9 cellular contexts compared by ENCODE assay signal in the genomic region with DNA sequence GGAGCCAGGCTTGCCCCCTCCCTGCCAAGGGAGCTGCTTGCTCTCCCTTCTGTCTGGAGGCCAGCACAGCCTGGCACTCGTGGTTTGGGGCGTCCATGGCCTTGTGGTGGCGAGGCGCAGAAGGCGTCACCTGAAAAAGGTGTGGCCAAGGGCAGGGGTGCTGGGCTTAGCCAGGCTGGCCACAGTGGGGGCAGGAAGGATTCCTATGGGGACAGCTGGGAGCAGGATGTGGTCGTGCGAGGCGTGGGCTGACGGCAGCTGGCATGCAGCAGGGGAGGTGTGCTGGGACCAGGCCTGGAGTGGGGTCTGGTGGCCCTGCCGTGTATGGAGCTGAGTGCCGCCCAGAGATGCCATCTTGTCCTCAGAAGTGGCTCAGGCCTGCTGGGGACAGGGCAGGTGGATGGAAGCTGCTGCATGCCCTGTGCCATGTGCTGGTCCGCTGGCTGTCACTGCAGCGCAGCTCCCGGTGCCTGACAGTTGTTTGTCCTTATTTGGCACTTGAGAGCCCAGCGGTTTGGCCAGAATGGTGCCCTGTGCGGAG. TPM values are rescaled to one million over a fixed set of nuclear protein-coding genes. Genes with fewer than 3 reads are reported as not detected.
DNase-seq lines count a peak whose midpoint lies in the region; ATAC-seq and TF ChIP-seq lines count a peak whose summit lies in the region.
"Had no signal": no experiment of that assay in that cellular context is flagged by ENCODE, and none has a peak within 500 bp of the region (broad histone marks: within the 10 kb centered on the region; RNA-seq: fewer than 3 reads in every experiment).

No MANE protein-coding gene starts in this region.

- H3K27ac ChIP-seq in breast epithelium = peak overlapping the region; percentile 56 to 81
- peak overlapping the region; percentile 88 to 94 (median 92) for H3K27ac ChIP-seq in right lobe of liver
- peak overlapping the region; percentile 71 for H3K27ac ChIP-seq in vagina

- no peaks in the 10 kb centered on the region for H3K36me3 ChIP-seq in breast epithelium
- H3K36me3 ChIP-seq in right lobe of liver = no peaks in the 10 kb centered on the region
- no peaks in the 10 kb centered on the region for H3K36me3 ChIP-seq in vagina

- H3K9me3 Mint-ChIP-seq in MCF 10A (ENCODE audit: unreplicated experiment) = no peaks in the 10 kb centered on the region
- H3K9me3 Mint-ChIP-seq in activated T-cell treated with anti-CD3 and anti-CD28 coated beads, Interleukin-2, amount 50 U/mL, for 72 hours = no peaks in the 10 kb centered on the region
- H3K9me3 Mint-ChIP-seq: brain had no signal

- no peak overlapping the region for H3K4me3 ChIP-seq in breast epithelium
- no peak overlapping the region for H3K4me3 ChIP-seq in right lobe of liver
- H3K4me3 ChIP-seq in vagina = no peak overlapping the region

- no TSS peak for BruUV-seq in MCF 10A (replicated peaks; lab: Mats Ljungman, UMichigan)

- no peaks in the 10 kb centered on the region for H3K27me3 ChIP-seq in breast epithelium
- no peaks in the 10 kb centered on the region for H3K27me3 ChIP-seq in right lobe of liver
- no peaks in the 10 kb centered on the region for H3K27me3 ChIP-seq in vagina

- H3K4me1 ChIP-seq in breast epithelium (no peaks in the 10 kb centered on the region), right lobe of liver (peaks cover 0 to 53% (median 27%) of the 10 kb centered on the region in 4 donors), vagina (peaks cover 81% of the 10 kb centered on the region)

- H3K27me3 Mint-ChIP-seq in MCF 10A (ENCODE audit: insufficient read depth, unreplicated experiment) = no peaks in the 10 kb centered on the region
- H3K27me3 Mint-ChIP-seq in activated T-cell treated with anti-CD3 and anti-CD28 coated beads, Interleukin-2, amount 50 U/mL, for 72 hours (ENCODE audit: low read depth) = no peaks in the 10 kb centered on the region

- CTCF ChIA-PET in MCF 10A (lab: Yijun Ruan, JAX) = interaction anchor here (0.7 to 1.5 kb wide), 3 partner anchors 14 to 703 kb away, joined by 3 to 7 read pairs (median 3); no protein-coding TSS in a partner anchor

- no peaks in the 10 kb centered on the region for H3K9me3 ChIP-seq in breast epithelium
- H3K9me3 ChIP-seq in right lobe of liver = no peaks in the 10 kb centered on the region
- H3K9me3 ChIP-seq in vagina = no peaks in the 10 kb centered on the region

- TF ChIP-seq POLR2A in breast epithelium (IDR thresholded peaks at IDR 0.05) = no peak
- no peak for TF ChIP-seq POLR2A in right lobe of liver (IDR thresholded peaks at IDR 0.05)
- TF ChIP-seq POLR2A in vagina (IDR thresholded peaks at IDR 0.05) = no peak

- DNase-seq in breast epithelium (ENCODE audit: low spot score in 2 of 2) (no peak), MCF 10A (ENCODE audit: unreplicated experiment) (no peak), right lobe of liver (no peak), vagina (ENCODE audit: extremely low spot score in 2 of 2) (no peak), occipital lobe (lab: John Stamatoyannopoulos, UW) (no peak), cerebellar nuclear complex (lab: John Stamatoyannopoulos, UW) (no peak)
- no peak for DNase-seq in activated T-cell treated with anti-CD3 and anti-CD28 coated beads, Interleukin-2, amount 50 U/mL, for 72 hours

- no peak overlapping the region for H3K4me3 Mint-ChIP-seq in MCF 10A (ENCODE audit: unreplicated experiment)
- peak overlapping the region; percentile 77 to 82 for H3K4me3 Mint-ChIP-seq in activated T-cell treated with anti-CD3 and anti-CD28 coated beads, Interleukin-2, amount 50 U/mL, for 72 hours
- H3K4me3 Mint-ChIP-seq: brain had no signal

- POLR2A ChIA-PET in MCF 10A (lab: Yijun Ruan, JAX) = interaction anchor here (1.8 kb wide), 1 partner anchor 16 kb away, joined by 5 read pairs; no protein-coding TSS in a partner anchor

- H3K27ac Mint-ChIP-seq in MCF 10A (ENCODE audit: low read depth, unreplicated experiment) = no peak overlapping the region
- peak overlapping the region; percentile 52 for H3K27ac Mint-ChIP-seq in activated T-cell treated with anti-CD3 and anti-CD28 coated beads, Interleukin-2, amount 50 U/mL, for 72 hours

- peaks cover 30% of the 10 kb centered on the region for H3K36me3 Mint-ChIP-seq in MCF 10A (ENCODE audit: insufficient read depth, unreplicated experiment)
- peaks cover 6 to 15% of the 10 kb centered on the region in 2 donors for H3K36me3 Mint-ChIP-seq in activated T-cell treated with anti-CD3 and anti-CD28 coated beads, Interleukin-2, amount 50 U/mL, for 72 hours (ENCODE audit: insufficient read depth in 2 of 2)

- TF ChIP-seq CTCF in breast epithelium (IDR thresholded peaks at IDR 0.05) (no peak), MCF 10A (IDR thresholded peaks at IDR 0.05; ENCODE audit: unreplicated experiment) (no peak), right lobe of liver (IDR thresholded peaks at IDR 0.05) (no peak), vagina (IDR thresholded peaks at IDR 0.05) (no peak)

- peaks cover 52% of the 10 kb centered on the region for H3K4me1 Mint-ChIP-seq in MCF 10A (ENCODE audit: insufficient read depth, unreplicated experiment)
- H3K4me1 Mint-ChIP-seq in activated T-cell treated with anti-CD3 and anti-CD28 coated beads, Interleukin-2, amount 50 U/mL, for 72 hours (ENCODE audit: low read depth) = peaks cover 94% of the 10 kb centered on the region

- 64% methylated on average over 4 of the region's 16 CpGs for whole genome bisulfite sequencing in right lobe of liver (ENCODE audit: insufficient coverage, low coverage, low lambda C conversion rate, missing lambda C conversion rate)

- ATAC-seq in activated T-cell treated with anti-CD3 and anti-CD28 coated beads, Interleukin-2, amount 50 U/mL, for 72 hours (replicated peaks in 1 of 2) = no peak
- ATAC-seq in right lobe of liver (peak in 3 of 4 donors; percentile 2 to 4 (median 4)), GM19395 (IDR thresholded peaks at IDR 0.05; ENCODE audit: unreplicated experiment) (no peak)

- intact Hi-C loops in breast epithelium (cut with DNase I; ENCODE audit: low total_unique reads) = no loop called here
- intact Hi-C loops in MCF 10A (cut with micrococcal nuclease) = no loop called here
- intact Hi-C loops in right lobe of liver (cut with DNase I) = no loop called here
- intact Hi-C loops in vagina (cut with DNase I) = no loop called here

RNA-seq across cellular contexts. Expression of gene SH2B3, which starts 30.0 kb away (rescaled TPM):
- 10 to 100 TPM; 13.9 to 27.4 (median 17.4) TPM for total RNA-seq in breast epithelium
- total RNA-seq in MCF 10A (2022) = 4.5 and 5.1 TPM in 2 replicates
- total RNA-seq in activated T-cell treated with anti-CD3 and anti-CD28 coated beads, Interleukin-2, amount 50 U/mL, for 72 hours = 10 to 100 TPM; 33.3 to 37.4 TPM
- total RNA-seq in right lobe of liver = 10 to 100 TPM in 5 of 6 experiments, 1 to 10 TPM in 1; 6.7 to 43.5 (median 17.0) TPM
- 24.1 TPM for total RNA-seq in vagina
- 5.1 TPM for total RNA-seq in occipital lobe

Comparison
In these comparisons a context has a peak if more than half of its experiments do, and no peak if none do; other contexts are left out.
1. ATAC-seq: peak in right lobe of liver (3 of 4); none in activated T-cell treated with anti-CD3 and anti-CD28 coated beads, Interleukin-2, amount 50 U/mL, for 72 hours (0 of 2) and GM19395 (single experiment).
2. Peak in every context shown above with its lines, with median percentiles within 50 percentile points of each other: H3K27ac ChIP-seq.